Comparison of ENCODE assay signal across 14 cellular contexts in the genomic region with DNA sequence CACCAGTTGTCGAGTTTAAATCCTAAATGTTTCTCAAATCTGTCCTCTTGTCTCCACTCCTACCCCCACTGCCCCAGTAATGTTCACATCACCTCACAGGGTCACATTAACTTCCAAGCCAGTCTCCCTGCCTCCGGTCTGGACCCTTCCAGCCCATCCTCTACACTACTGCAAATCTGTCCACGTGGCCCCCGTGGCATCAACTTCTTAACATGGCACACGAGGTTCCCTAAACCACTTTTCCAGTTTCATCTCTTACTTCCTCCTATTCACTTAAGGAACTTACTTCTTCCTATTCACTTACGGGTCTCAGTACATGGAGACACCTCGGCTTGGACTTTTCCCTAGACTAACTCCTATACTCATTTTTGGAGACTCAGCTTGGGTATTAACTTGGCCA. TPM values are rescaled to one million over a fixed set of nuclear protein-coding genes. Genes with fewer than 3 reads are reported as not detected.
A peak's percentile ranks its signal among the peaks of the same experiment; 100 is the strongest.
DNase-seq lines count a peak whose midpoint lies in the region; ATAC-seq, FAIRE-seq and TF ChIP-seq lines count a peak whose summit lies in the region.
"Had no signal": no experiment of that assay in that cellular context is flagged by ENCODE, and none has a peak within 500 bp of the region (broad histone marks: within the 10 kb centered on the region; RNA-seq: fewer than 3 reads in every experiment).

No MANE protein-coding gene starts in this region.

- POLR2A ChIA-PET in RWPE1 (lab: Yijun Ruan, JAX; ENCODE audit: low non-redundant PET) = no interaction called here

- ATAC-seq in HG02610 (IDR thresholded peaks at IDR 0.05; ENCODE audit: unreplicated experiment) (no peak), right lobe of liver (no peak)

- H3K36me3 ChIP-seq in GM23248 (ENCODE audit: low read depth) = no peaks in the 10 kb centered on the region
- no peaks in the 10 kb centered on the region for H3K36me3 ChIP-seq in keratinocyte (ENCODE audit: control insufficient read depth in 2 of 2, extremely low read depth in 1 of 2, insufficient read depth in 2 of 2, low read length in 2 of 2)
- H3K36me3 ChIP-seq in stomach = no peaks in the 10 kb centered on the region
- H3K36me3 ChIP-seq in right lobe of liver = no peaks in the 10 kb centered on the region
- H3K36me3 ChIP-seq: cardiac muscle cell had no signal

- no peak for TF ChIP-seq POLR2A in stomach (IDR thresholded peaks at IDR 0.05)
- TF ChIP-seq POLR2A in right lobe of liver (IDR thresholded peaks at IDR 0.05) = no peak

- H3K27me3 ChIP-seq in GM23248 (replicated peaks; ENCODE audit: insufficient read depth) = no peaks in the 10 kb centered on the region
- no peaks in the 10 kb centered on the region for H3K27me3 ChIP-seq in keratinocyte (ENCODE audit: control insufficient read depth, extremely low read depth, insufficient read depth, low read length)
- H3K27me3 ChIP-seq in stomach = no peaks in the 10 kb centered on the region
- no peaks in the 10 kb centered on the region for H3K27me3 ChIP-seq in right lobe of liver
- H3K27me3 ChIP-seq: cardiac muscle cell had no signal

- dilution Hi-C loops in keratinocyte (cut with MboI; ENCODE audit: extremely low pct_ligation_motif_present, low sequenced_read_pairs) = no loop called here

- no peaks in the 10 kb centered on the region for H3K9me3 ChIP-seq in GM23248 (ENCODE audit: low read depth)
- H3K9me3 ChIP-seq in keratinocyte (ENCODE audit: control insufficient read depth, low read depth, low read length) = no peaks in the 10 kb centered on the region
- no peaks in the 10 kb centered on the region for H3K9me3 ChIP-seq in stomach
- no peaks in the 10 kb centered on the region for H3K9me3 ChIP-seq in right lobe of liver

- no peak overlapping the region for H3K4me3 ChIP-seq in GM23248
- H3K4me3 ChIP-seq in keratinocyte (ENCODE audit: control insufficient read depth in 2 of 3, extremely low read depth in 1 of 3, insufficient read depth in 2 of 3, low read depth in 1 of 3, low read length in 3 of 3) = no peak overlapping the region
- no peak overlapping the region for H3K4me3 ChIP-seq in stomach
- H3K4me3 ChIP-seq in right lobe of liver = no peak overlapping the region
- H3K4me3 ChIP-seq: cardiac muscle cell had no signal

- peaks cover 26% of the 10 kb centered on the region for H3F3A ChIP-seq in GM23248 (ENCODE audit: insufficient read depth)

- H3K4me1 ChIP-seq in GM23248 (ENCODE audit: insufficient read depth) (peaks cover 44% of the 10 kb centered on the region), keratinocyte (ENCODE audit: control insufficient read depth, extremely low read depth, insufficient read depth, low read length) (peaks cover 35% of the 10 kb centered on the region), stomach (peaks cover 0 to 32% (median 20%) of the 10 kb centered on the region in 4 donors), right lobe of liver (no peaks in the 10 kb centered on the region)

- CTCF ChIA-PET in RWPE1 (lab: Yijun Ruan, JAX) = no interaction called here

- H3K27ac ChIP-seq in GM23248 = peak overlapping the region; percentile 87
- peak overlapping the region; percentile 97 for H3K27ac ChIP-seq in RWPE1
- peak overlapping the region; percentile 80 for H3K27ac ChIP-seq in keratinocyte (ENCODE audit: control insufficient read depth, insufficient read depth, low read length)
- peak overlapping the region in 4 of 5 donors; percentile 4 to 80 (median 61) for H3K27ac ChIP-seq in stomach
- H3K27ac ChIP-seq in right lobe of liver = no peak overlapping the region
- H3K27ac ChIP-seq: cardiac muscle cell had no signal

- no peak for DNase-seq in GM23248
- no peak for DNase-seq in RWPE1 (ENCODE audit: low spot score)
- no peak for DNase-seq in keratinocyte (ENCODE audit: low read depth, low spot score)
- no peak for DNase-seq in stomach
- DNase-seq in AG08396 (ENCODE audit: low spot score) = no peak
- DNase-seq in right lobe of liver = no peak
- no peak for DNase-seq in activated CD4-positive, alpha-beta T cell treated with anti-CD3 and anti-CD28 coated beads, Interleukin-2, amount 50 U/mL, for 1 hour
- DNase-seq: activated naive CD4-positive, alpha-beta T cell treated with Interleukin-2 at 50 U/mL for 16 hours; CD4-positive, alpha-beta memory T cell; NCI-H1436 treated with DMSO at 0.1 percent for 48 hours; NCI-H510A; RPMI8226 had no signal

- TF ChIP-seq EP300 in stomach (IDR thresholded peaks at IDR 0.05) = no peak

- H2AFZ ChIP-seq in GM23248 (no peak overlapping the region), keratinocyte (ENCODE audit: control insufficient read depth, low read length) (no peak overlapping the region)

- H3K9me1 ChIP-seq in keratinocyte (ENCODE audit: control insufficient read depth, extremely low read depth, insufficient read depth, low read length) = no peaks in the 10 kb centered on the region

- TF ChIP-seq CTCF in RWPE1 (conservative IDR thresholded peaks at IDR 0.05; ENCODE audit: low read depth) = no peak
- TF ChIP-seq CTCF in keratinocyte (optimal IDR thresholded peaks at IDR 0.05 in 1 of 3, IDR thresholded peaks at IDR 0.05 in 1 of 3, conservative IDR thresholded peaks at IDR 0.05 in 1 of 3; ENCODE audit: extremely low read depth in 1 of 3, insufficient read depth in 2 of 3, low read length in 3 of 3) = no peak
- TF ChIP-seq CTCF in stomach (IDR thresholded peaks at IDR 0.05) = no peak
- TF ChIP-seq CTCF in right lobe of liver (IDR thresholded peaks at IDR 0.05) = no peak

- 97% methylated on average over 7 of the region's 7 CpGs for WGBS in GM23248 (ENCODE audit: low coverage in 1 of 2, low lambda C conversion rate in 2 of 2, missing lambda C conversion rate in 2 of 2), 2 experiments
- 86 to 93% (median 88%) methylated on average over 7 of the region's 7 CpGs for WGBS in stomach, 5 donors
- WGBS in right lobe of liver (ENCODE audit: insufficient coverage, low coverage, low lambda C conversion rate, missing lambda C conversion rate) = 88% methylated on average over 7 of the region's 7 CpGs

- peak overlapping the region; percentile 38; the same call in 1 of the 2 replicates for H3K9ac ChIP-seq in GM23248
- peak overlapping the region; percentile 40 for H3K9ac ChIP-seq in keratinocyte (ENCODE audit: control insufficient read depth, extremely low read depth, insufficient read depth, low read length)

- intact Hi-C loops in stomach (cut with DNase I; ENCODE audit: low total_unique reads) = no loop called here
- intact Hi-C loops in right lobe of liver (cut with DNase I) = no loop called here

- H3K4me2 ChIP-seq in GM23248 (ENCODE audit: unreplicated experiment) (peak overlapping the region; percentile 65), keratinocyte (ENCODE audit: control insufficient read depth, extremely low read depth, insufficient read depth, low read depth, low read length) (peak overlapping the region; percentile 70)

- in situ Hi-C loops in GM23248 (cut with MboI) = no loop called here

- H4K20me1 ChIP-seq in GM23248 (ENCODE audit: insufficient read depth) (no peaks in the 10 kb centered on the region), keratinocyte (ENCODE audit: control insufficient read depth, extremely low read depth, insufficient read depth, low read length) (no peaks in the 10 kb centered on the region)

- H3K9me2 ChIP-seq in GM23248 (ENCODE audit: insufficient read depth) = no peaks in the 10 kb centered on the region

- FAIRE-seq in keratinocyte (lab: Jason Lieb, UNC) = no peak

- H3K79me2 ChIP-seq in GM23248 (ENCODE audit: insufficient read depth) (no peaks in the 10 kb centered on the region), keratinocyte (ENCODE audit: control insufficient read depth, insufficient read depth, low read length) (no peaks in the 10 kb centered on the region)

RNA-seq across cellular contexts. Expression of a gene that starts 27.0 kb away (rescaled TPM):
- 24.2 and 70.8 TPM in 2 replicates for total RNA-seq in GM23248 (2014; rRNA removed; shearing (Covaris generic))
- 338 and 340 TPM in 2 replicates for polyA plus RNA-seq in GM23248 (2016; fragmentation: Nextera tagmentation; extraction: Ambion mirVana)
- 51.9 to 110 TPM (median 94.4 TPM) in 3 replicates for polyA plus RNA-seq in keratinocyte
- 184 TPM for polyA plus RNA-seq in keratinocyte (2011; ENCODE audit: low read depth)
- polyA plus RNA-seq in keratinocyte (2011; cell fraction: cytosol; rRNA removed) = 99.0 and 109 TPM in 2 replicates
- polyA plus RNA-seq in keratinocyte (2011; cell fraction: nucleus; rRNA removed) = 27.6 and 50.4 TPM in 2 replicates
- polyA plus RNA-seq in keratinocyte (2012; ENCODE audit: low replicate concordance) = 87.9 and 140 TPM in 2 replicates
- 0.82 to 7.8 TPM (median 2.7 TPM) in 3 replicates for polyA minus RNA-seq in keratinocyte
- polyA minus RNA-seq in keratinocyte (2011; cell fraction: cytosol; rRNA and poly(A)+ RNA removed) = 10.9 TPM
- polyA minus RNA-seq in keratinocyte (2011; cell fraction: nucleus; rRNA and poly(A)+ RNA removed) = 9.3 and 11.8 TPM in 2 replicates
- 100 to 1,000 TPM in 2 of 5 donors, 10 to 100 TPM in 2, 1 to 10 TPM in 1; 8.2 to 226 (median 25.5) TPM for total RNA-seq in stomach
- 100 to 1,000 TPM; 149 to 268 (median 193) TPM for polyA plus RNA-seq in stomach
- 10 to 100 TPM; 28.9 to 63.4 (median 36.0) TPM for total RNA-seq in right lobe of liver

Comparison
In these comparisons a context has a peak if more than half of its experiments do, and no peak if none do; other contexts are left out.
1. H3K27ac ChIP-seq: peak in GM23248 (single experiment), RWPE1 (single experiment), keratinocyte (single experiment) and stomach (4 of 5); none in right lobe of liver (0 of 3).